Comparison of ENCODE assay signal across 8 cellular contexts in the genomic region with DNA sequence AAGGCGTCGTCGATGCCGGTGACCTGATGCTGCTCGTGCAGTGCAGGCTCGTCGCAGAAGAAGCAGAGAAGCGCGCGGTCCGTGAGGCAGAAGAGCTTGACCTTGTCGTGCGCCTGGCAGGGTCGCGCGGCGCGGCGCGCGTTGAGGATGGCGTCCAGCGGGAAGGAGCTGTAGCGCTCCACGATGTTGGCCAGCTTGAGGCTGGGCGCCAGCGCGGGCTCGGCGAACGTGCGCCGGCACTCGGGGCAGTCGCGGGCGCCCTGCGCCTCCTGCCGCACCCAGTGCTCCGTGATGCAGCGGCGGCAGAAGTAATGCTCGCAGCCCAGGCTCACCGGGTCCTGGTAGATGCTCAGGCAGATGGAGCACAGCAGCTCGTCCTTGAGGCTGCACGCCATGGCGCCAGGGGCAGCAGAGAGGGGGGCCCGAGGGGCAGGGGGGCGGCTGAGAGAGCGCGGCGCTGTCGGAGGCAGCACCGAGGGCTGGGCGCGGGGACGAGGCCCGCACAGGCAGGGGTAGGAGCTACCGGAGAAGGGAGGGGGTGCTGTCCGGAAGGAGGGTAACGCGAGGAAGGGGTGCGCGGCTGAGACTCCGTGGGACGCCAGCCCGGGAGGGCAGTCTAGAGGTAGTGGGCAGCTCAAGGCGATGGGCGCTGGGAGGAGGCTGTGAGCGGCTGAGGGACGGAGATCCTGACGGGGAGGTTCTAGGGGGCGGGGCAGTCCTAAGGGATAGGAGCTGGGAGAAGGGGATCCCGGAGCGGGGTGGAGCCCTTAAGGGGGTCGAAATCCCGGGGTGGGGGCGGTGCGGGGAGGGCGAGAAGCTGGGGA. TPM values are rescaled to one million over a fixed set of nuclear protein-coding genes. Genes with fewer than 3 reads are reported as not detected.
A peak's percentile ranks its signal among the peaks of the same experiment; 100 is the strongest.
DNase-seq lines count a peak whose midpoint lies in the region; ATAC-seq and TF ChIP-seq lines count a peak whose summit lies in the region.

No MANE protein-coding gene starts in this region.

- peak; percentile 52 for DNase-seq in HuH-7 (ENCODE audit: low spot score)
- peak; percentile 20 to 25 (median 23) for DNase-seq in T-helper 17 cell
- peak; percentile 11 for DNase-seq in central memory CD4-positive, alpha-beta T cell
- peak; percentile 86 for DNase-seq in left kidney (ENCODE audit: low read depth, low spot score)
- DNase-seq in stimulated activated CD4-positive, alpha-beta T cell treated with anti-CD3 and anti-CD28 coated beads, Interleukin-4, amount 100 ng/mL, for 24 hours: peak; percentile 8
- no peak for DNase-seq in NOMO-1 treated with dmso at 0.1 percent for 144 hours (lab: John Stamatoyannopoulos, UW; ENCODE audit: unreplicated experiment)

- H3K27me3 Mint-ChIP-seq in T-helper 17 cell: peaks cover 13% of the 10 kb centered on the region

- H3K4me3 Mint-ChIP-seq in T-helper 17 cell: peak overlapping the region; percentile 93

- peak overlapping the region; percentile 48 for H3K27ac ChIP-seq in C4-2B

- H3K36me3 Mint-ChIP-seq in T-helper 17 cell (ENCODE audit: low read depth): peaks cover 3% of the 10 kb centered on the region

- H3K27ac Mint-ChIP-seq in T-helper 17 cell: peak overlapping the region; percentile 51

- H3K4me1 Mint-ChIP-seq in T-helper 17 cell: peaks cover 36% of the 10 kb centered on the region

- peak; percentile 25 for ATAC-seq in GM19455 (IDR thresholded peaks at IDR 0.05; ENCODE audit: unreplicated experiment)
- peak; percentile 49 for ATAC-seq in T-helper 17 cell

- no peak for TF ChIP-seq CTCF in C4-2B (conservative IDR thresholded peaks at IDR 0.05)

- no peaks in the 10 kb centered on the region for H3K9me3 ChIP-seq in T-helper 17 cell (ENCODE audit: control insufficient read depth, low read length, poor library complexity, severe bottlenecking)

RNA-seq across cellular contexts. Expression of a gene that starts 0.6 kb away (rescaled TPM):
- total RNA-seq in T-helper 17 cell: 10 to 100 TPM; 29.4 to 32.7 TPM
